In the genomic region with DNA sequence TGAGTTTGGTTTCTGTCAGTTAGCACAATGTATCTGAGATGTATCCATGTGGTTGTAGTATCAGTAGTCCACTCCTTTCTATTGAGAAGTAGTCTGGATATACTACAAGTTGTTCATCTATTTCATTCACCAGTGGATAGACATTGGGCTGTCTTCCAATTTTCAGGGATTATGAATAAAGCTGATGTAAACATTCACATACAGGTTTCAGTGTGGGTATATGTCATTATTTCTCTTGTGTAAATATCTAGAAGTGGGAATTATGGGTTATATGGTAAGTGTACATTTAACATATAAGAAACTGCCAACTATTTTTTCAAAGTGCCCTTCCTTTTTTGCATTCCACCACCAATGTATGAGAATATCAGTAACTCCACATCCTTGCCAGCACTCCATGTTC, we compare ENCODE assay signal across 1 cellular context.
TF ChIP-seq lines count a peak whose summit lies in the region.

No MANE protein-coding gene starts in this region.

TF ChIP-seq in A549, 52 proteins besides CTCF, POLR2A, EP300 and RAD21:
- TF ChIP-seq ZSCAN20 (CRISPR knock-in tag; IDR thresholded peaks at IDR 0.05) (no peak), MAFK (IDR thresholded peaks at IDR 0.05; ENCODE audit: partially characterized antibody) (no peak), RFX5 (IDR thresholded peaks at IDR 0.05) (no peak), JUN (IDR thresholded peaks at IDR 0.05) (no peak)
- TF ChIP-seq, protein P1, sequence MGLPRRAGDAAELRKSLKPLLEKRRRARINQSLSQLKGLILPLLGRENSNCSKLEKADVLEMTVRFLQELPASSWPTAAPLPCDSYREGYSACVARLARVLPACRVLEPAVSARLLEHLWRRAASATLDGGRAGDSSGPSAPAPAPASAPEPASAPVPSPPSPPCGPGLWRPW (IDR thresholded peaks at IDR 0.05): no peak
- TF ChIP-seq, protein P2, sequence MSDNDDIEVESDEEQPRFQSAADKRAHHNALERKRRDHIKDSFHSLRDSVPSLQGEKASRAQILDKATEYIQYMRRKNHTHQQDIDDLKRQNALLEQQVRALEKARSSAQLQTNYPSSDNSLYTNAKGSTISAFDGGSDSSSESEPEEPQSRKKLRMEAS (IDR thresholded peaks at IDR 0.05): no peak
- TF ChIP-seq, protein P3, sequence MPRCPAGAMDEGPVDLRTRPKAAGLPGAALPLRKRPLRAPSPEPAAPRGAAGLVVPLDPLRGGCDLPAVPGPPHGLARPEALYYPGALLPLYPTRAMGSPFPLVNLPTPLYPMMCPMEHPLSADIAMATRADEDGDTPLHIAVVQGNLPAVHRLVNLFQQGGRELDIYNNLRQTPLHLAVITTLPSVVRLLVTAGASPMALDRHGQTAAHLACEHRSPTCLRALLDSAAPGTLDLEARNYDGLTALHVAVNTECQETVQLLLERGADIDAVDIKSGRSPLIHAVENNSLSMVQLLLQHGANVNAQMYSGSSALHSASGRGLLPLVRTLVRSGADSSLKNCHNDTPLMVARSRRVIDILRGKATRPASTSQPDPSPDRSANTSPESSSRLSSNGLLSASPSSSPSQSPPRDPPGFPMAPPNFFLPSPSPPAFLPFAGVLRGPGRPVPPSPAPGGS (IDR thresholded peaks at IDR 0.05): no peak
